31 cellular contexts compared by ENCODE assay signal in the genomic region with DNA sequence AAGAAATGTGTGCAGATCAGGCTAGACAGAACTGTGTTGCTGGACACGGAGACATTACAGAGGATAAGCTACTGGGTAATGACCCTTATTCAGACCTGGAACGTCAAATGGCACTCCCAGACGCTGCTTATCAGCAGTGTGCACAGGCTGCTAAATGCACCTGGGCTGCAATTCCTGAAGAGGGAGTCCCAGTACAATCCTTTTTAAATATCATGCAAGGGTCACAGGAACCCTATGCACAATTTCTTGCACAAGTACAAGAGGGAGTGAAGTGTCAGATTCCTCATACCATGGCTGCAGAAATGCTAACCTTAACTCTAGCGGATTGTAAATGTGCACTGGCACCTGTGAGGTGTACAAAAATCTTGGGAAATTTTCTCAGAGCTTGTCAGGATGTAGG. TPM values are rescaled to one million over a fixed set of nuclear protein-coding genes. Genes with fewer than 3 reads are reported as not detected.
"Had no signal": no experiment of that assay in that cellular context is flagged by ENCODE, and none has a peak within 500 bp of the region (broad histone marks: within the 10 kb centered on the region; RNA-seq: fewer than 3 reads in every experiment).

No MANE protein-coding gene starts in this region.

- H3K4me1 ChIP-seq: ascending aorta, gastrocnemius medialis, pancreas, prostate gland, sigmoid colon, suprapubic skin, tibial artery had no signal

- H3K9me3 ChIP-seq: pancreas, prostate gland, sigmoid colon, suprapubic skin had no signal

- FAIRE-seq: kidney, pancreas had no signal

- H3K27me3 ChIP-seq: ascending aorta, cardiac muscle cell, gastrocnemius medialis, pancreas, sigmoid colon, suprapubic skin, tibial artery had no signal

- H3K4me2 ChIP-seq: smooth muscle cell had no signal

- H3K36me3 ChIP-seq: ascending aorta, cardiac muscle cell, gastrocnemius medialis, pancreas, prostate gland, suprapubic skin, WERI-Rb-1 had no signal

- H3K4me3 ChIP-seq: ascending aorta, cardiac muscle cell, coronary artery, gastrocnemius medialis, pancreas, prostate gland, sigmoid colon, smooth muscle cell, suprapubic skin, tibial artery had no signal

- DNase-seq: activated CD4-positive, alpha-beta memory T cell treated with anti-CD3 and anti-CD28 coated beads for 36 hours; activated CD4-positive, alpha-beta T cell treated with anti-CD3 and anti-CD28 coated beads, Interleukin-2, amount 10 ng/mL, durations not matched to agents 24 days and 14 days; activated CD4-positive, CD25-positive, alpha-beta regulatory T cell treated with anti-CD3 and anti-CD28 coated beads, Interleukin-2, amount 50 U/mL, for 72 hours; activated CD8-positive, alpha-beta memory T cell treated with anti-CD3 and anti-CD28 coated beads, Interleukin-2, amount 50 U/mL, for 4 hours; activated effector memory CD4-positive, alpha-beta T cell treated with anti-CD3 and anti-CD28 coated beads, Interleukin-2, amount 50 U/mL, for 16 hours; activated naive CD4-positive, alpha-beta T cell treated with anti-CD3 and anti-CD28 coated beads for 36 hours; activated naive CD8-positive, alpha-beta T cell treated with anti-CD3 and anti-CD28 coated beads, Interleukin-2, amount 10 ng/mL, durations not matched to agents 7 days and 5 days; activated T-cell treated with anti-CD3 and anti-CD28 coated beads, Interleukin-2, amount 50 U/mL, for 1 hour; effector memory CD8-positive, alpha-beta T cell; erythroblast; gastrocnemius medialis; glutamatergic neuron; hippocampal formation; immature natural killer cell; kidney; naive thymus-derived CD4-positive, alpha-beta T cell; nucleus accumbens; pancreas; retina; sigmoid colon; stimulated activated CD4-positive, alpha-beta T cell treated with anti-CD3 and anti-CD28 coated beads, Interleukin-1b, Interleukin-23, amount 100 ng/mL, for 48 hours; stimulated activated naive B cell treated with anti-CD40 and anti-IgM and Interleukin-4, amounts not matched to agents 10 μg/mL and 1 μg/mL and 100 μg/mL, for 72 hours; T1000; tibial artery; WERI-Rb-1 had no signal

- ATAC-seq: effector memory CD8-positive, alpha-beta T cell; gastrocnemius medialis; naive thymus-derived CD4-positive, alpha-beta T cell; pancreas; stimulated activated naive B cell treated with anti-CD40 and anti-IgM and Interleukin-4, amounts not matched to agents 10 μg/mL and 1 μg/mL and 100 μg/mL, for 72 hours had no signal

- H3K27ac ChIP-seq: ascending aorta, cardiac muscle cell, coronary artery, gastrocnemius medialis, pancreas, prostate gland, sigmoid colon, suprapubic skin, tibial artery, WERI-Rb-1 had no signal

RNA-seq across cellular contexts. Expression of a gene that starts 32.8 kb away (rescaled TPM):
- total RNA-seq: gastrocnemius medialis had no signal
